Comparison of ENCODE assay signal across 25 cellular contexts in genomic region chr2:119202610-119203351, GRCh38. TPM values are rescaled to one million over a fixed set of nuclear protein-coding genes. Genes with fewer than 3 reads are reported as not detected.
DNase-seq lines count a peak whose midpoint lies in the region; ATAC-seq and TF ChIP-seq lines count a peak whose summit lies in the region.
"Had no signal": no experiment of that assay in that cellular context is flagged by ENCODE, and none has a peak within 500 bp of the region (broad histone marks: within the 10 kb centered on the region; RNA-seq: fewer than 3 reads in every experiment).

No MANE protein-coding gene starts in this region.

- no peaks in the 10 kb centered on the region for H3K4me1 ChIP-seq in HEK293 (ENCODE audit: control insufficient read depth, insufficient read depth, low read length)
- H3K4me1 ChIP-seq in OCI-LY7 (ENCODE audit: insufficient read depth, low read length, poor library complexity, severe bottlenecking) = peaks cover 9% of the 10 kb centered on the region
- peaks cover 11% of the 10 kb centered on the region for H3K4me1 ChIP-seq in SJCRH30

- no peaks in the 10 kb centered on the region for H4K20me1 ChIP-seq in OCI-LY7 (ENCODE audit: insufficient read depth, low read length)

- no peak overlapping the region for H2AFZ ChIP-seq in OCI-LY7 (ENCODE audit: low read length)
- H2AFZ ChIP-seq: PC-9 had no signal

- H3K4me2 ChIP-seq in OCI-LY7 (ENCODE audit: low read length) = 0 out of 2 replicates have a peak overlapping the region, but pooled peaks have one; percentile 17
- H3K4me2 ChIP-seq: KMS-11, PC-9, SK-N-SH had no signal

- H3K27ac ChIP-seq in HEK293 (ENCODE audit: extremely low read depth, low read depth, low read length) (no peak overlapping the region), OCI-LY7 (ENCODE audit: low read depth, low read length, poor library complexity, severe bottlenecking) (no peak overlapping the region), SJCRH30 (no peak overlapping the region)
- H3K27ac ChIP-seq: 22Rv1, KMS-11, PC-9 had no signal

- H3K9me3 ChIP-seq in HEK293 (ENCODE audit: control insufficient read depth, insufficient read depth, low read depth, low read length) = no peaks in the 10 kb centered on the region
- H3K9me3 ChIP-seq in OCI-LY7 (ENCODE audit: low read length) = no peaks in the 10 kb centered on the region
- H3K9me3 ChIP-seq in SJCRH30 (replicated peaks) = no peaks in the 10 kb centered on the region
- H3K9me3 ChIP-seq: SK-N-SH had no signal

- H3K36me3 ChIP-seq in HEK293 (ENCODE audit: control insufficient read depth in 2 of 2, insufficient read depth in 1 of 2, low read length in 2 of 2) (no peaks in the 10 kb centered on the region), OCI-LY7 (ENCODE audit: insufficient read depth, low read length) (no peaks in the 10 kb centered on the region), SJCRH30 (no peaks in the 10 kb centered on the region)

- H3K9me2 ChIP-seq in OCI-LY7 (ENCODE audit: insufficient read depth, low read length) = no peaks in the 10 kb centered on the region
- H3K9me2 ChIP-seq: SK-N-SH had no signal

- POLR2A ChIA-PET in HEK293 (lab: Yijun Ruan, JAX) (no interaction called here), OCI-LY7 (lab: Charles Lee) (no interaction called here)

- H3K27me3 ChIP-seq in SJCRH30 = 0 out of 2 replicates have a peak, but pooled peaks cover 3% of the 10 kb centered on the region

- CTCF ChIA-PET in HEK293 (lab: Yijun Ruan, JAX) = interaction anchor here (0.7 kb wide), 1 partner anchor 141 kb away, joined by 3 read pairs; no protein-coding TSS in a partner anchor
- CTCF ChIA-PET in OCI-LY7 (lab: Charles Lee; ENCODE audit: unreplicated experiment) = interaction anchor here (0.6 kb wide), 1 partner anchor 273 kb away, joined by 3 read pairs; no protein-coding TSS in a partner anchor

- intact Hi-C loops in OCI-LY7 (cut with micrococcal nuclease; ENCODE audit: unreplicated experiment) (no loop called here), sciatic nerve (cut with DNase I) (no loop called here)

- H3K79me2 ChIP-seq in OCI-LY7 (ENCODE audit: insufficient read depth, low read depth, low read length) = no peaks in the 10 kb centered on the region

- H3K4me3 ChIP-seq in HEK293 (ENCODE audit: low read depth, low read length) = no peak overlapping the region
- H3K4me3 ChIP-seq in OCI-LY7 (ENCODE audit: low read depth, low read length, poor library complexity, severe bottlenecking) = no peak overlapping the region
- H3K4me3 ChIP-seq in SJCRH30 = no peak overlapping the region
- H3K4me3 ChIP-seq: PC-9 had no signal

- no peak for TF ChIP-seq CTCF in HEK293 (tag by site-specific recombination; IDR thresholded peaks at IDR 0.05)
- no peak for TF ChIP-seq CTCF in OCI-LY7 (conservative IDR thresholded peaks at IDR 0.05; ENCODE audit: low read length)

- ATAC-seq in GM21737 (IDR thresholded peaks at IDR 0.05; ENCODE audit: unreplicated experiment) = no peak
- no peak for ATAC-seq in sciatic nerve
- ATAC-seq: CD8-positive, alpha-beta T cell had no signal

- no TSS peak for BruUV-seq in OCI-LY7 (replicated peaks; lab: Mats Ljungman, UMichigan)

- peak; percentile 36 for DNase-seq in DMS53 (lab: John Stamatoyannopoulos, UW)
- no peak for DNase-seq in DMS53 treated with DMSO at 0.1 percent for 48 hours (lab: John Stamatoyannopoulos, UW; ENCODE audit: unreplicated experiment)
- DNase-seq in OCI-LY7 (ENCODE audit: low spot score) = no peak
- peak; percentile 47 for DNase-seq in renal cortical epithelial cell (ENCODE audit: low read depth)
- no peak for DNase-seq in sciatic nerve (ENCODE audit: low spot score)
- DNase-seq in SJCRH30 = no peak
- DNase-seq: ACHN; C1 segment of cervical spinal cord; CD8-positive, alpha-beta T cell; GDM1; H9; MV-4-11; NCI-H2029; NCI-H2171; NCI-H345; NCI-H524; NCI-H82; PC-9; RPMI8226; SHP77 treated with DMSO at 0.1 percent for 48 hours; SK-N-SH had no signal

TF ChIP-seq in HEK293, 187 proteins besides CTCF, POLR2A, EP300 and RAD21:
- no peak for TF ChIP-seq SP2 (tag by site-specific recombination; IDR thresholded peaks at IDR 0.05)
- TF ChIP-seq MYNN (tag by site-specific recombination; IDR thresholded peaks at IDR 0.05; ENCODE audit: borderline replicate concordance) = no peak
- no peak for TF ChIP-seq EGR2 (tag by site-specific recombination; IDR thresholded peaks at IDR 0.05; ENCODE audit: low read depth)
- peak; percentile 24; the same call in 1 of the 2 replicates for TF ChIP-seq ZBTB17 (tag by site-specific recombination; IDR thresholded peaks at IDR 0.05)
- peak; percentile 93 for TF ChIP-seq ZNF366 (tag by site-specific recombination; conservative IDR thresholded peaks at IDR 0.05)
- no peak for TF ChIP-seq ZBTB48 (tag by site-specific recombination; IDR thresholded peaks at IDR 0.05)
- TF ChIP-seq GFI1B (tag by site-specific recombination; IDR thresholded peaks at IDR 0.05) = no peak

RNA-seq across cellular contexts. Expression of gene STEAP3, which starts 20.9 kb away (rescaled TPM):
- total RNA-seq in OCI-LY7 (2014; rRNA removed; shearing (Covaris generic)) = not detected in 2 replicates
- total RNA-seq in OCI-LY7 (2022) (not detected in 2 replicates), renal cortical epithelial cell (18.9 and 24.5 TPM in 2 replicates), sciatic nerve (9.1 TPM)
- total RNA-seq in SJCRH30 (2014; rRNA removed; shearing (Covaris generic)) = 2.2 and 2.6 TPM in 2 replicates
- total RNA-seq: CD8-positive, alpha-beta T cell had no signal

RNA-seq across cellular contexts. Expression of gene C1QL2, which starts 44.2 kb away (rescaled TPM):
- not detected in 2 replicates for total RNA-seq in OCI-LY7 (2014; rRNA removed; shearing (Covaris generic))
- total RNA-seq in OCI-LY7 (2022) = not detected in 2 replicates
- not detected in 2 replicates for total RNA-seq in renal cortical epithelial cell
- not detected for total RNA-seq in sciatic nerve
- not detected in 2 replicates for total RNA-seq in SJCRH30 (2014; rRNA removed; shearing (Covaris generic))
- total RNA-seq: CD8-positive, alpha-beta T cell; PC-9 had no signal

Comparison
In these comparisons a context has a peak if more than half of its experiments do, and no peak if none do; other contexts are left out.
1. DNase-seq: peak in DMS53 (single experiment) and renal cortical epithelial cell (single experiment); none in DMS53 treated with DMSO at 0.1 percent for 48 hours (single experiment), OCI-LY7 (single experiment), sciatic nerve (single experiment) and SJCRH30 (0 of 2).